ENCODE assay signal across 20 cellular contexts in the genomic region with DNA sequence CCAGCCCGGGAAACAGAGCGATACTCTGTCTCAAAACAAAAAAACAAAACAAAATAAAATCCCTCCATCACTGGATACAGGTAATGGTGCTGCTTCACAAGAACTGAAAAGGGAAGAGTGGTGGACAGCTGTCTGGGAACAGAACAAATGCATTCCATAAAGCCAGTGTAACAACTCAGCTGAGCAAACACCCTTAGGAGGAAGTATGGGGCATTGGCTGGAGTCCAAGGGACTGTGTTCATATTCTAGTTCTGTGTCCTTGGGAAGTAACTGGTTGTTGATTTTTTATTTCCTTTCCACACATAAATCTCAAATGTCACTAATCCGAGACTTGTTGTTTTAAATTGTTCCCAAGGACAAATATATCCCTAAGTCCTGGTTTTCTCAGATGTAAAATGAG. TPM values are rescaled to one million over a fixed set of nuclear protein-coding genes. Genes with fewer than 3 reads are reported as not detected.
A peak's percentile ranks its signal among the peaks of the same experiment; 100 is the strongest.
DNase-seq lines count a peak whose midpoint lies in the region; ATAC-seq and TF ChIP-seq lines count a peak whose summit lies in the region.
"Had no signal": no experiment of that assay in that cellular context is flagged by ENCODE, and none has a peak within 500 bp of the region (broad histone marks: within the 10 kb centered on the region; RNA-seq: fewer than 3 reads in every experiment).

No MANE protein-coding gene starts in this region.

- CTCF ChIA-PET in WTC11 (lab: Charles Lee), result interaction anchor here (0.6 kb wide), 1 partner anchor 452 kb away, joined by 3 read pairs; no protein-coding TSS in a partner anchor

- no peaks in the 10 kb centered on the region for H3K36me3 Mint-ChIP-seq in activated naive CD4-positive, alpha-beta T cell treated with anti-CD3 and anti-CD28 coated beads, Interleukin-2, amount 50 U/mL, for 72 hours
- no peaks in the 10 kb centered on the region for H3K36me3 Mint-ChIP-seq in naive thymus-derived CD8-positive, alpha-beta T cell
- H3K36me3 Mint-ChIP-seq in WTC11 (no peaks in the 10 kb centered on the region), endothelial cell (ENCODE audit: low read depth, unreplicated experiment) (no peaks in the 10 kb centered on the region)
- H3K36me3 Mint-ChIP-seq: activated naive CD8-positive, alpha-beta T cell treated with anti-CD3 and anti-CD28 coated beads, Interleukin-2, amount 10 ng/mL, durations not matched to agents 7 days and 5 days; IgD-negative memory B cell had no signal

- H3K4me1 ChIP-seq in foreskin keratinocyte, result no peaks in the 10 kb centered on the region
- H3K4me1 ChIP-seq: gastroesophageal sphincter, SJSA1 had no signal

- DNase-seq in COR-L47 (lab: John Stamatoyannopoulos, UW) (peak; percentile 54), LoVo (ENCODE audit: low spot score) (peak; percentile 24), NCI-H748 treated with DMSO at 0.1 percent for 48 hours (lab: John Stamatoyannopoulos, UW) (peak; percentile 87), foreskin keratinocyte (peak; percentile 12 to 29), WTC11 (ENCODE audit: low spot score) (no peak), endothelial cell (ENCODE audit: low spot score) (no peak)
- no peak for DNase-seq in activated naive CD4-positive, alpha-beta T cell treated with anti-CD3 and anti-CD28 coated beads, Interleukin-2, amount 50 U/mL, for 72 hours (ENCODE audit: low spot score in 2 of 2)
- DNase-seq in naive thymus-derived CD8-positive, alpha-beta T cell, result no peak
- DNase-seq: activated CD4-positive, alpha-beta T cell treated with anti-CD3 and anti-CD28 coated beads, Interleukin-2, amount 50 U/mL, for 4 hours; activated naive CD8-positive, alpha-beta T cell treated with anti-CD3 and anti-CD28 coated beads, Interleukin-2, amount 10 ng/mL, durations not matched to agents 7 days and 5 days; activated T-cell treated with anti-CD3 and anti-CD28 coated beads, Interleukin-2, amount 50 U/mL, for 4 hours; cerebellar nuclear complex; NCI-H1436; nephron progenitor cell; NK-92 treated with Interleukin-12 subunit alpha and Interleukin-12 subunit beta, amount 100 ng/mL, for 24 hours; T1000 had no signal

- TF ChIP-seq CTCF in foreskin keratinocyte (conservative IDR thresholded peaks at IDR 0.05), result no peak
- TF ChIP-seq CTCF in WTC11 (IDR thresholded peaks at IDR 0.05), result no peak
- no peak for TF ChIP-seq CTCF in endothelial cell (IDR thresholded peaks at IDR 0.05; ENCODE audit: unreplicated experiment)

- H3K9me3 Mint-ChIP-seq in activated naive CD4-positive, alpha-beta T cell treated with anti-CD3 and anti-CD28 coated beads, Interleukin-2, amount 50 U/mL, for 72 hours, result peaks cover 16 to 22% of the 10 kb centered on the region in 2 donors
- peaks cover 3 to 24% (median 6%) of the 10 kb centered on the region in 9 donors for H3K9me3 Mint-ChIP-seq in naive thymus-derived CD8-positive, alpha-beta T cell
- H3K9me3 Mint-ChIP-seq in WTC11 (no peaks in the 10 kb centered on the region), endothelial cell (ENCODE audit: unreplicated experiment) (no peaks in the 10 kb centered on the region)
- H3K9me3 Mint-ChIP-seq: nephron progenitor cell had no signal

- no peaks in the 10 kb centered on the region for H3K27me3 ChIP-seq in foreskin keratinocyte
- H3K27me3 ChIP-seq: gastroesophageal sphincter, SJSA1 had no signal

- ATAC-seq in foreskin keratinocyte (no peak), WTC11 (no peak)
- no peak for ATAC-seq in activated naive CD4-positive, alpha-beta T cell treated with anti-CD3 and anti-CD28 coated beads, Interleukin-2, amount 50 U/mL, for 72 hours
- ATAC-seq in naive thymus-derived CD8-positive, alpha-beta T cell, result no peak
- ATAC-seq: activated T-cell treated with anti-CD3 and anti-CD28 coated beads, Interleukin-2, amount 50 U/mL, for 4 hours; gastroesophageal sphincter had no signal

- H3K27ac Mint-ChIP-seq in activated naive CD4-positive, alpha-beta T cell treated with anti-CD3 and anti-CD28 coated beads, Interleukin-2, amount 50 U/mL, for 72 hours, result no peak overlapping the region
- no peak overlapping the region for H3K27ac Mint-ChIP-seq in naive thymus-derived CD8-positive, alpha-beta T cell
- H3K27ac Mint-ChIP-seq in WTC11, result no peak overlapping the region
- H3K27ac Mint-ChIP-seq in endothelial cell (ENCODE audit: unreplicated experiment), result no peak overlapping the region
- H3K27ac Mint-ChIP-seq: activated naive CD8-positive, alpha-beta T cell treated with anti-CD3 and anti-CD28 coated beads, Interleukin-2, amount 10 ng/mL, durations not matched to agents 7 days and 5 days; IgD-negative memory B cell; nephron progenitor cell had no signal

- no peaks in the 10 kb centered on the region for H3K27me3 Mint-ChIP-seq in naive thymus-derived CD8-positive, alpha-beta T cell
- H3K27me3 Mint-ChIP-seq in WTC11 (ENCODE audit: low read depth) (no peaks in the 10 kb centered on the region), endothelial cell (ENCODE audit: unreplicated experiment) (no peaks in the 10 kb centered on the region)
- H3K27me3 Mint-ChIP-seq: activated naive CD8-positive, alpha-beta T cell treated with anti-CD3 and anti-CD28 coated beads, Interleukin-2, amount 10 ng/mL, durations not matched to agents 7 days and 5 days; IgD-negative memory B cell had no signal

- POLR2A ChIA-PET in naive thymus-derived CD8-positive, alpha-beta T cell (lab: Charles Lee), result no interaction called here
- POLR2A ChIA-PET in WTC11 (lab: Charles Lee), result no interaction called here

- no peak overlapping the region for H3K4me3 Mint-ChIP-seq in naive thymus-derived CD8-positive, alpha-beta T cell
- no peak overlapping the region for H3K4me3 Mint-ChIP-seq in WTC11
- no peak overlapping the region for H3K4me3 Mint-ChIP-seq in endothelial cell (ENCODE audit: unreplicated experiment)
- H3K4me3 Mint-ChIP-seq: activated naive CD8-positive, alpha-beta T cell treated with anti-CD3 and anti-CD28 coated beads, Interleukin-2, amount 10 ng/mL, durations not matched to agents 7 days and 5 days; activated T-cell treated with anti-CD3 and anti-CD28 coated beads, Interleukin-2, amount 50 U/mL, for 4 hours; IgD-negative memory B cell; nephron progenitor cell had no signal

- H3K4me1 Mint-ChIP-seq in naive thymus-derived CD8-positive, alpha-beta T cell, result no peaks in the 10 kb centered on the region
- H3K4me1 Mint-ChIP-seq in WTC11 (peaks cover 33% of the 10 kb centered on the region), endothelial cell (ENCODE audit: unreplicated experiment) (no peaks in the 10 kb centered on the region)
- H3K4me1 Mint-ChIP-seq: activated naive CD8-positive, alpha-beta T cell treated with anti-CD3 and anti-CD28 coated beads, Interleukin-2, amount 10 ng/mL, durations not matched to agents 7 days and 5 days; IgD-negative memory B cell; nephron progenitor cell had no signal

- H3K27ac ChIP-seq in foreskin keratinocyte, result no peak overlapping the region
- H3K27ac ChIP-seq: gastroesophageal sphincter, SJSA1 had no signal

TF ChIP-seq in WTC11, 78 proteins besides CTCF, POLR2A, EP300 and RAD21 (continues in another document):
- TF ChIP-seq, protein P1, sequence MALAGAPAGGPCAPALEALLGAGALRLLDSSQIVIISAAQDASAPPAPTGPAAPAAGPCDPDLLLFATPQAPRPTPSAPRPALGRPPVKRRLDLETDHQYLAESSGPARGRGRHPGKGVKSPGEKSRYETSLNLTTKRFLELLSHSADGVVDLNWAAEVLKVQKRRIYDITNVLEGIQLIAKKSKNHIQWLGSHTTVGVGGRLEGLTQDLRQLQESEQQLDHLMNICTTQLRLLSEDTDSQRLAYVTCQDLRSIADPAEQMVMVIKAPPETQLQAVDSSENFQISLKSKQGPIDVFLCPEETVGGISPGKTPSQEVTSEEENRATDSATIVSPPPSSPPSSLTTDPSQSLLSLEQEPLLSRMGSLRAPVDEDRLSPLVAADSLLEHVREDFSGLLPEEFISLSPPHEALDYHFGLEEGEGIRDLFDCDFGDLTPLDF (CRISPR knock-in tag; IDR thresholded peaks at IDR 0.05), result no peak
- TF ChIP-seq ZBTB43 (CRISPR knock-in tag; IDR thresholded peaks at IDR 0.05), result no peak
- no peak for TF ChIP-seq ETV6 (CRISPR knock-in tag; IDR thresholded peaks at IDR 0.05)

RNA-seq across cellular contexts. Expression of gene HTR1A, which starts 38.3 kb away (rescaled TPM):
- total RNA-seq in foreskin keratinocyte (not detected in 2 replicates), WTC11 (2021) (0.46 to 0.66 TPM (median 0.52 TPM) in 3 replicates), endothelial cell (ENCODE audit: unreplicated experiment) (not detected)
- polyA plus RNA-seq in foreskin keratinocyte, result not detected in 2 replicates
- not detected for total RNA-seq in activated naive CD4-positive, alpha-beta T cell treated with anti-CD3 and anti-CD28 coated beads, Interleukin-2, amount 50 U/mL, for 72 hours
- not detected for total RNA-seq in naive thymus-derived CD8-positive, alpha-beta T cell
- polyA plus RNA-seq in naive thymus-derived CD8-positive, alpha-beta T cell, result not detected
- total RNA-seq: activated naive CD8-positive, alpha-beta T cell treated with anti-CD3 and anti-CD28 coated beads, Interleukin-2, amount 10 ng/mL, durations not matched to agents 7 days and 5 days; activated T-cell treated with anti-CD3 and anti-CD28 coated beads, Interleukin-2, amount 50 U/mL, for 4 hours; gastroesophageal sphincter; lung microvascular endothelial cell; SJSA1 had no signal
- polyA plus RNA-seq: IgD-negative memory B cell had no signal

Comparison
In these comparisons a context has a peak if more than half of its experiments do, and no peak if none do; other contexts are left out.
1. DNase-seq: peak in COR-L47 (single experiment), LoVo (single experiment), NCI-H748 treated with DMSO at 0.1 percent for 48 hours (single experiment) and foreskin keratinocyte (2 of 2); none in activated naive CD4-positive, alpha-beta T cell treated with anti-CD3 and anti-CD28 coated beads, Interleukin-2, amount 50 U/mL, for 72 hours (0 of 2), naive thymus-derived CD8-positive, alpha-beta T cell (0 of 10), WTC11 (single experiment) and endothelial cell (single experiment).